Comparison of ENCODE assay signal across 23 cellular contexts in the genomic region with DNA sequence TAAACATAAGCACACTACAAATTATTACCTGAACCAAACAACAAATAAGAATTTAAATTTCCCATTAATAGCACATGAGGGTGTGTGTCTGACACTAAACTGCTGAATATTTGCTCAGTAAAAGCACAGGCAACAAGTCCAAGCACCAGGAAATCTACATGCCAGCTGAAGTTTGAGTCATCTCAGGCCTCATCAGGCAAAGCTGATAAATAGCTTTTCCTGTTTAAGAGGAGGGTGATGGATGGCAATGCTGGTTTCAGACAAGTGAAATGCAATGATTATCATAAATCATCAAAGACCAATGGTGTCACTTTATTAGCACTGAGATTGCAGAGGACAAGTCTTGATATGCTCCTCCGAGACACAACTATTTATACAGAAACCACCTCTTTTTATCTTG. TPM values are rescaled to one million over a fixed set of nuclear protein-coding genes. Genes with fewer than 3 reads are reported as not detected.
DNase-seq lines count a peak whose midpoint lies in the region; ATAC-seq and TF ChIP-seq lines count a peak whose summit lies in the region.
"Had no signal": no experiment of that assay in that cellular context is flagged by ENCODE, and none has a peak within 500 bp of the region (broad histone marks: within the 10 kb centered on the region; RNA-seq: fewer than 3 reads in every experiment).

No MANE protein-coding gene starts in this region.

- H3K18ac ChIP-seq in mesenchymal stem cell (ENCODE audit: low read depth in 1 of 2, low read length in 2 of 2): no peak overlapping the region

- H2BK120ac ChIP-seq in mesenchymal stem cell (ENCODE audit: low read depth, low read length): no peak overlapping the region

- intact Hi-C loops in left ventricle myocardium superior (cut with micrococcal nuclease): no loop called here

- H3K23ac ChIP-seq in mesenchymal stem cell (ENCODE audit: low read length in 2 of 2): no peak overlapping the region

- H2AFZ ChIP-seq in OCI-LY1 (ENCODE audit: low read length) (peak overlapping the region; percentile 34; the same call in 1 of the 2 replicates), mesenchymal stem cell (ENCODE audit: low read depth, low read length) (no peak overlapping the region)
- H2AFZ ChIP-seq: GM23338 had no signal

- H4K8ac ChIP-seq in mesenchymal stem cell (ENCODE audit: low read length): no peak overlapping the region

- H3K4me3 ChIP-seq in OCI-LY1 (ENCODE audit: low read depth, low read length, poor library complexity, severe bottlenecking) (no peak overlapping the region), epithelial cell of esophagus (ENCODE audit: low read length) (no peak overlapping the region), mesenchymal stem cell (ENCODE audit: insufficient read depth in 1 of 2, low read depth in 1 of 2, low read length in 2 of 2) (no peak overlapping the region)
- H3K4me3 ChIP-seq: GM12878, GM23338 had no signal

- H3K9me2 ChIP-seq in OCI-LY1 (ENCODE audit: low read depth, low read length): no peaks in the 10 kb centered on the region

- H3K4me2 ChIP-seq in OCI-LY1 (ENCODE audit: low read length): no peak overlapping the region
- no peak overlapping the region for H3K4me2 ChIP-seq in mesenchymal stem cell (ENCODE audit: low read length, poor library complexity, severe bottlenecking)
- H3K4me2 ChIP-seq: GM23338 had no signal

- H4K91ac ChIP-seq in mesenchymal stem cell (ENCODE audit: low read length): no peak overlapping the region

- H2BK5ac ChIP-seq in mesenchymal stem cell (ENCODE audit: low read depth, low read length, poor library complexity, severe bottlenecking): no peak overlapping the region

- H3K79me1 ChIP-seq in mesenchymal stem cell (replicated peaks; ENCODE audit: low read length, poor library complexity, severe bottlenecking): no peaks in the 10 kb centered on the region

- H3K79me2 ChIP-seq in OCI-LY1 (ENCODE audit: insufficient read depth, low read length): no peaks in the 10 kb centered on the region

- no CpG with 5 or more reads among the region's 1 CpG for WGBS in mesenchymal stem cell

- H3K9ac ChIP-seq in OCI-LY1 (ENCODE audit: low read length) (no peak overlapping the region), mesenchymal stem cell (ENCODE audit: low read length) (no peak overlapping the region)

- H2BK12ac ChIP-seq in mesenchymal stem cell (ENCODE audit: low read length in 2 of 2): no peak overlapping the region

- H3K4ac ChIP-seq in mesenchymal stem cell (ENCODE audit: low read depth in 1 of 2, low read length in 2 of 2): no peak overlapping the region

- H3K9me3 ChIP-seq in OCI-LY1 (ENCODE audit: low read length) (no peaks in the 10 kb centered on the region), mesenchymal stem cell (ENCODE audit: control insufficient read depth, low read length) (no peaks in the 10 kb centered on the region)

- no peaks in the 10 kb centered on the region for H3F3A ChIP-seq in OCI-LY1 (ENCODE audit: insufficient read depth, low read length)

- H3K36me3 ChIP-seq in OCI-LY1 (ENCODE audit: insufficient read depth, low read length) (no peaks in the 10 kb centered on the region), mesenchymal stem cell (ENCODE audit: control insufficient read depth in 1 of 2, insufficient read depth in 2 of 2, low read depth in 1 of 2, low read length in 2 of 2) (no peaks in the 10 kb centered on the region)

- no peaks in the 10 kb centered on the region for H4K20me1 ChIP-seq in OCI-LY1 (ENCODE audit: insufficient read depth, low read length)

- DNase-seq in HT1080 (ENCODE audit: low read depth): peak; percentile 28
- DNase-seq in epithelial cell of esophagus (ENCODE audit: low read depth): peak; percentile 61
- peak; percentile 26 for DNase-seq in mesenchymal stem cell
- no peak for DNase-seq in left ventricle myocardium superior
- DNase-seq in activated T-cell treated with anti-CD3 and anti-CD28 coated beads, Interleukin-2, amount 50 U/mL, for 48 hours: no peak
- DNase-seq in NCI-H526 (lab: John Stamatoyannopoulos, UW): no peak
- DNase-seq: DND-41; GDM1; KBM-7; NCI-H1048; NCI-H146; NCI-H2029 treated with DMSO at 0.1 percent for 48 hours; NCI-H2171; NCI-H446; NK-92 treated with Interleukin-12 subunit alpha and Interleukin-12 subunit beta, amount 100 ng/mL, for 24 hours; RPMI8226 had no signal

- H3K27me3 ChIP-seq in OCI-LY1 (ENCODE audit: insufficient read depth, low read length): no peaks in the 10 kb centered on the region
- H3K27me3 ChIP-seq in mesenchymal stem cell (ENCODE audit: control insufficient read depth in 1 of 2, insufficient read depth in 1 of 2, low read length in 2 of 2): no peaks in the 10 kb centered on the region

- H3K4me1 ChIP-seq in OCI-LY1 (ENCODE audit: insufficient read depth, low read length, severe bottlenecking) (no peaks in the 10 kb centered on the region), mesenchymal stem cell (ENCODE audit: control insufficient read depth, insufficient read depth, low read depth, low read length) (no peaks in the 10 kb centered on the region)

- TF ChIP-seq CTCF in OCI-LY1 (IDR thresholded peaks at IDR 0.05; ENCODE audit: low read length): no peak
- no peak for TF ChIP-seq CTCF in epithelial cell of esophagus (IDR thresholded peaks at IDR 0.05; ENCODE audit: insufficient read depth, low read depth, low read length, missing control alignments)

- no peak overlapping the region for H2AK5ac ChIP-seq in mesenchymal stem cell (ENCODE audit: low read length, severe bottlenecking)

- no peak for ATAC-seq in left ventricle myocardium superior
- ATAC-seq: GM12878, GM23338, HCT116 had no signal

- H3K14ac ChIP-seq in mesenchymal stem cell (ENCODE audit: low read length in 2 of 2): no peak overlapping the region

- no peak overlapping the region for H2BK15ac ChIP-seq in mesenchymal stem cell (ENCODE audit: low read depth, poor library complexity, severe bottlenecking)

- no peak overlapping the region for H3K27ac ChIP-seq in OCI-LY1 (ENCODE audit: low read depth, low read length, poor library complexity, severe bottlenecking)
- no peak overlapping the region for H3K27ac ChIP-seq in mesenchymal stem cell (ENCODE audit: low read length, poor library complexity, severe bottlenecking)

RNA-seq across cellular contexts. Expression of a gene that starts 27.9 kb away (rescaled TPM):
- 0.02 TPM in 1 of 2 replicates, not detected in the other for total RNA-seq in HT1080 (2014; rRNA removed; shearing (Covaris generic))
- not detected in 2 replicates for polyA plus RNA-seq in HT1080 (2015; cell fraction: cytosol; rRNA removed)
- not detected in 2 replicates for polyA plus RNA-seq in HT1080 (2015; cell fraction: nucleus; rRNA removed)
- 2.9 TPM for polyA plus RNA-seq in mesenchymal stem cell (2013, experiment 1 of 2)
- polyA plus RNA-seq in mesenchymal stem cell (2013, experiment 2 of 2): 3.0 TPM
- total RNA-seq in left ventricle myocardium superior: not detected
- total RNA-seq: GM12878, OCI-LY7 had no signal
- polyA plus RNA-seq: AG04450, CD14-positive monocyte had no signal

Comparison
In these comparisons a context has a peak if more than half of its experiments do, and no peak if none do; other contexts are left out.
1. DNase-seq: peak in HT1080 (single experiment), epithelial cell of esophagus (single experiment) and mesenchymal stem cell (single experiment); none in left ventricle myocardium superior (single experiment), activated T-cell treated with anti-CD3 and anti-CD28 coated beads, Interleukin-2, amount 50 U/mL, for 48 hours (0 of 2) and NCI-H526 (0 of 2).